1 cellular context compared by ENCODE assay signal in the genomic region with DNA sequence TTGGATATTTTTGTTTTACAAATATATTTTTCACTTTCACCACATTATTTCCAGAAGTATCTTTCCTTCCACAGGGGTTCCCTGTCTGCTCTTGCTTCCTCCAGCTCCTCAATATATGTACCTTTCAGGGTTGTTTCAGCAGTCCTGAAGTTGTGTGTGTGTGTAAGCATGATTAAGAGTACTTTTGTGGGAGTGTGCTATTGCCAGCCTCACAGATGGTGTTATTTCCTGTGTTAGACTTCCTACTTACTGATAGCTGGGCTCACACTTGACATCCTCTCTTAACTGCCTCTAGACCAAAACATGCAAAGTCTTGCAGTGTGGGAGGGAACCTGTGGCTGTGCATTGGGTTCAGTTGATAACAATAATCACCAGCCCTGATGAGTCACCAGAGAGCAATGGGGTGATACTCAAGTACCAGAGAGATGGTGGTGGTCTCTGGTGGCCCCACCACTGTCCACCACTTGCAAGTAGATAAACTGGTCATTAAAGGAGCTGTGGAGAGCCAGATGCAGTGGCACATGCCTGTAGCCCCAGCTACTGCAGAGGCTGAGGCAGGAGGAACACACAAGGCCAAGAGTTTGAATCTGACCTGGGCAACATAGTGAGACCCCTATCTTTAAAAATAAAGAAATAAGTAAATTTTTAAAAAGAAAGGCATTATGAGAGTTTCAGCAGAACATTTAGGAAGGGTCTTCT.
TF ChIP-seq lines count a peak whose summit lies in the region.

No MANE protein-coding gene starts in this region.

TF ChIP-seq in K562, 482 proteins besides CTCF, POLR2A, EP300 and RAD21 (continued from another document and continues in another):
- 0 out of 2 replicates have a peak, but pooled peaks have one; percentile 50 for TF ChIP-seq THRAP3 (IDR thresholded peaks at IDR 0.05; ENCODE audit: borderline replicate concordance)
- peak; percentile 52; the same call in 1 of the 2 replicates for TF ChIP-seq ZNF274 (IDR thresholded peaks at IDR 0.05; ENCODE audit: borderline replicate concordance, low read depth, low read length)
- no peak for TF ChIP-seq ZNF232 (CRISPR knock-in tag; IDR thresholded peaks at IDR 0.05)
- peak; percentile 94; the same call in 1 of the 2 replicates for TF ChIP-seq CC2D1A (IDR thresholded peaks at IDR 0.05)
- TF ChIP-seq, protein P1, sequence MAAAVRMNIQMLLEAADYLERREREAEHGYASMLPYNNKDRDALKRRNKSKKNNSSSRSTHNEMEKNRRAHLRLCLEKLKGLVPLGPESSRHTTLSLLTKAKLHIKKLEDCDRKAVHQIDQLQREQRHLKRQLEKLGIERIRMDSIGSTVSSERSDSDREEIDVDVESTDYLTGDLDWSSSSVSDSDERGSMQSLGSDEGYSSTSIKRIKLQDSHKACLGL (CRISPR knock-in tag; IDR thresholded peaks at IDR 0.05; ENCODE audit: borderline replicate concordance, poor library complexity, severe bottlenecking): no peak
- peak; percentile 56 for TF ChIP-seq GATA2 (CRISPR knock-in tag; IDR thresholded peaks at IDR 0.05)
- TF ChIP-seq ZNF695 (CRISPR knock-in tag; IDR thresholded peaks at IDR 0.05): no peak
- TF ChIP-seq TGIF2 (CRISPR knock-in tag; IDR thresholded peaks at IDR 0.05): no peak
- TF ChIP-seq ZNF77 (CRISPR knock-in tag; IDR thresholded peaks at IDR 0.05): no peak
- no peak for TF ChIP-seq ZNF263 (CRISPR knock-in tag; IDR thresholded peaks at IDR 0.05; ENCODE audit: borderline replicate concordance)
- no peak for TF ChIP-seq TARDBP (IDR thresholded peaks at IDR 0.05)
- peak in 1 of 2 experiments; percentile 63; a peak in 1 of 4 replicates for TF ChIP-seq NONO (IDR thresholded peaks at IDR 0.05; ENCODE audit: low read depth in 2 of 2, low read length in 1 of 2)
- TF ChIP-seq SMC3 (conservative IDR thresholded peaks at IDR 0.05; ENCODE audit: insufficient read depth, low read depth, low read length): no peak
- peak; percentile 94 for TF ChIP-seq NEUROD1 (IDR thresholded peaks at IDR 0.05; ENCODE audit: borderline replicate concordance, low read depth, low read length, partially characterized antibody)
- peak; percentile 57; the same call in 1 of the 2 replicates for TF ChIP-seq MEF2A (IDR thresholded peaks at IDR 0.05; ENCODE audit: control insufficient read depth, low read depth, low read length)
- TF ChIP-seq ZNF830 (CRISPR knock-in tag; IDR thresholded peaks at IDR 0.05): no peak
- no peak for TF ChIP-seq ZNF23 (CRISPR knock-in tag; IDR thresholded peaks at IDR 0.05)
- no peak for TF ChIP-seq CREBBP (IDR thresholded peaks at IDR 0.05; ENCODE audit: low read depth, low read length)
- TF ChIP-seq PML (IDR thresholded peaks at IDR 0.05; ENCODE audit: low read length): peak; percentile 95
- TF ChIP-seq, protein P2, sequence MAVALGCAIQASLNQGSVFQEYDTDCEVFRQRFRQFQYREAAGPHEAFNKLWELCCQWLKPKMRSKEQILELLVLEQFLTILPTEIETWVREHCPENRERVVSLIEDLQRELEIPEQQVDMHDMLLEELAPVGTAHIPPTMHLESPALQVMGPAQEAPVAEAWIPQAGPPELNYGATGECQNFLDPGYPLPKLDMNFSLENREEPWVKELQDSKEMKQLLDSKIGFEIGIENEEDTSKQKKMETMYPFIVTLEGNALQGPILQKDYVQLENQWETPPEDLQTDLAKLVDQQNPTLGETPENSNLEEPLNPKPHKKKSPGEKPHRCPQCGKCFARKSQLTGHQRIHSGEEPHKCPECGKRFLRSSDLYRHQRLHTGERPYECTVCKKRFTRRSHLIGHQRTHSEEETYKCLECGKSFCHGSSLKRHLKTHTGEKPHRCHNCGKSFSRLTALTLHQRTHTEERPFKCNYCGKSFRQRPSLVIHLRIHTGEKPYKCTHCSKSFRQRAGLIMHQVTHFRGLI (CRISPR knock-in tag; IDR thresholded peaks at IDR 0.05): peak; percentile 44; the same call in 1 of the 2 replicates
- TF ChIP-seq CBFA2T3 (IDR thresholded peaks at IDR 0.05): peak; percentile 99
- TF ChIP-seq, protein P3, sequence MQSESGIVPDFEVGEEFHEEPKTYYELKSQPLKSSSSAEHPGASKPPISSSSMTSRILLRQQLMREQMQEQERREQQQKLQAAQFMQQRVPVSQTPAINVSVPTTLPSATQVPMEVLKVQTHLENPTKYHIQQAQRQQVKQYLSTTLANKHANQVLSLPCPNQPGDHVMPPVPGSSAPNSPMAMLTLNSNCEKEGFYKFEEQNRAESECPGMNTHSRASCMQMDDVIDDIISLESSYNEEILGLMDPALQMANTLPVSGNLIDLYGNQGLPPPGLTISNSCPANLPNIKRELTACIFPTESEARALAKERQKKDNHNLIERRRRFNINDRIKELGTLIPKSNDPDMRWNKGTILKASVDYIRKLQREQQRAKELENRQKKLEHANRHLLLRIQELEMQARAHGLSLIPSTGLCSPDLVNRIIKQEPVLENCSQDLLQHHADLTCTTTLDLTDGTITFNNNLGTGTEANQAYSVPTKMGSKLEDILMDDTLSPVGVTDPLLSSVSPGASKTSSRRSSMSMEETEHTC (IDR thresholded peaks at IDR 0.05): peak; percentile 51; the same call in 1 of the 2 replicates
- peak; percentile 97 for TF ChIP-seq CBFA2T2 (conservative IDR thresholded peaks at IDR 0.05)
- TF ChIP-seq, protein P4, sequence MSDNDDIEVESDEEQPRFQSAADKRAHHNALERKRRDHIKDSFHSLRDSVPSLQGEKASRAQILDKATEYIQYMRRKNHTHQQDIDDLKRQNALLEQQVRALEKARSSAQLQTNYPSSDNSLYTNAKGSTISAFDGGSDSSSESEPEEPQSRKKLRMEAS (CRISPR knock-in tag; IDR thresholded peaks at IDR 0.05): no peak
- peak in 1 of 3 experiments; percentile 11 for TF ChIP-seq YY1 (IDR thresholded peaks at IDR 0.05; ENCODE audit: borderline replicate concordance in 1 of 3, control insufficient read depth in 1 of 3, extremely low read depth in 1 of 3, insufficient read depth in 3 of 3, insufficient read length in 1 of 3, insufficient replicate concordance in 2 of 3, low read depth in 1 of 3, low read length in 2 of 3)
- no peak for TF ChIP-seq U2AF2 (optimal IDR thresholded peaks at IDR 0.05; ENCODE audit: low read depth, low read length)
- TF ChIP-seq NFIX (CRISPR knock-in tag; IDR thresholded peaks at IDR 0.05; ENCODE audit: low read depth): no peak
- peak; percentile 76 for TF ChIP-seq EGR1 (conservative IDR thresholded peaks at IDR 0.05)
- TF ChIP-seq MCM5 (IDR thresholded peaks at IDR 0.05; ENCODE audit: low read depth): no peak
- TF ChIP-seq FOXK1 (CRISPR knock-in tag; IDR thresholded peaks at IDR 0.05; ENCODE audit: borderline replicate concordance): no peak
- TF ChIP-seq, protein P5, sequence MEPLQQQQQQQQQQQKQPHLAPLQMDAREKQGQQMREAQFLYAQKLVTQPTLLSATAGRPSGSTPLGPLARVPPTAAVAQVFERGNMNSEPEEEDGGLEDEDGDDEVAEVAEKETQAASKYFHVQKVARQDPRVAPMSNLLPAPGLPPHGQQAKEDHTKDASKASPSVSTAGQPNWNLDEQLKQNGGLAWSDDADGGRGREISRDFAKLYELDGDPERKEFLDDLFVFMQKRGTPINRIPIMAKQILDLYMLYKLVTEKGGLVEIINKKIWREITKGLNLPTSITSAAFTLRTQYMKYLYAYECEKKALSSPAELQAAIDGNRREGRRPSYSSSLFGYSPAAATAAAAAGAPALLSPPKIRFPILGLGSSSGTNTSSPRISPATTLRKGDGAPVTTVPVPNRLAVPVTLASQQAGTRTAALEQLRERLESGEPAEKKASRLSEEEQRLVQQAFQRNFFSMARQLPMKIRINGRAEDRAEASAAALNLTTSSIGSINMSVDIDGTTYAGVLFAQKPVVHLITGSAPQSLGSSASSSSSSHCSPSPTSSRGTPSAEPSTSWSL (CRISPR knock-in tag; IDR thresholded peaks at IDR 0.05; ENCODE audit: borderline replicate concordance): no peak
- TF ChIP-seq RBFOX2 (IDR thresholded peaks at IDR 0.05; ENCODE audit: low read depth, low read length): no peak
- TF ChIP-seq MCM3 (IDR thresholded peaks at IDR 0.05): no peak
- TF ChIP-seq ZKSCAN1 (IDR thresholded peaks at IDR 0.05; ENCODE audit: low read depth, low read length): peak; percentile 64
- no peak for TF ChIP-seq ESRRA (IDR thresholded peaks at IDR 0.05; ENCODE audit: borderline replicate concordance, low read depth)
- no peak for TF ChIP-seq MXI1 (IDR thresholded peaks at IDR 0.05; ENCODE audit: low read depth, low read length)
- peak; percentile 76 for TF ChIP-seq RBM25 (IDR thresholded peaks at IDR 0.05; ENCODE audit: low read depth, low read length, severe bottlenecking)
- no peak for TF ChIP-seq ZNF707 (CRISPR knock-in tag; conservative IDR thresholded peaks at IDR 0.05)
- no peak for TF ChIP-seq CSDE1 (IDR thresholded peaks at IDR 0.05)
- no peak for TF ChIP-seq MTF1 (CRISPR knock-in tag; IDR thresholded peaks at IDR 0.05; ENCODE audit: borderline replicate concordance)
- TF ChIP-seq XRCC4 (IDR thresholded peaks at IDR 0.05; ENCODE audit: extremely low read depth, insufficient read depth, insufficient read length): no peak
- no peak for TF ChIP-seq ZNF224 (CRISPR knock-in tag; IDR thresholded peaks at IDR 0.05)
- TF ChIP-seq SMARCB1 (IDR thresholded peaks at IDR 0.05; ENCODE audit: insufficient read length, low read depth): no peak
- TF ChIP-seq, protein P6, sequence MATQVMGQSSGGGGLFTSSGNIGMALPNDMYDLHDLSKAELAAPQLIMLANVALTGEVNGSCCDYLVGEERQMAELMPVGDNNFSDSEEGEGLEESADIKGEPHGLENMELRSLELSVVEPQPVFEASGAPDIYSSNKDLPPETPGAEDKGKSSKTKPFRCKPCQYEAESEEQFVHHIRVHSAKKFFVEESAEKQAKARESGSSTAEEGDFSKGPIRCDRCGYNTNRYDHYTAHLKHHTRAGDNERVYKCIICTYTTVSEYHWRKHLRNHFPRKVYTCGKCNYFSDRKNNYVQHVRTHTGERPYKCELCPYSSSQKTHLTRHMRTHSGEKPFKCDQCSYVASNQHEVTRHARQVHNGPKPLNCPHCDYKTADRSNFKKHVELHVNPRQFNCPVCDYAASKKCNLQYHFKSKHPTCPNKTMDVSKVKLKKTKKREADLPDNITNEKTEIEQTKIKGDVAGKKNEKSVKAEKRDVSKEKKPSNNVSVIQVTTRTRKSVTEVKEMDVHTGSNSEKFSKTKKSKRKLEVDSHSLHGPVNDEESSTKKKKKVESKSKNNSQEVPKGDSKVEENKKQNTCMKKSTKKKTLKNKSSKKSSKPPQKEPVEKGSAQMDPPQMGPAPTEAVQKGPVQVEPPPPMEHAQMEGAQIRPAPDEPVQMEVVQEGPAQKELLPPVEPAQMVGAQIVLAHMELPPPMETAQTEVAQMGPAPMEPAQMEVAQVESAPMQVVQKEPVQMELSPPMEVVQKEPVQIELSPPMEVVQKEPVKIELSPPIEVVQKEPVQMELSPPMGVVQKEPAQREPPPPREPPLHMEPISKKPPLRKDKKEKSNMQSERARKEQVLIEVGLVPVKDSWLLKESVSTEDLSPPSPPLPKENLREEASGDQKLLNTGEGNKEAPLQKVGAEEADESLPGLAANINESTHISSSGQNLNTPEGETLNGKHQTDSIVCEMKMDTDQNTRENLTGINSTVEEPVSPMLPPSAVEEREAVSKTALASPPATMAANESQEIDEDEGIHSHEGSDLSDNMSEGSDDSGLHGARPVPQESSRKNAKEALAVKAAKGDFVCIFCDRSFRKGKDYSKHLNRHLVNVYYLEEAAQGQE (CRISPR knock-in tag; IDR thresholded peaks at IDR 0.05; ENCODE audit: low read depth): 0 out of 2 replicates have a peak, but pooled peaks have one; percentile 20
- TF ChIP-seq POLR3A (IDR thresholded peaks at IDR 0.05; ENCODE audit: borderline replicate concordance, extremely low read depth, insufficient read depth, insufficient read length): no peak
- TF ChIP-seq ZNF436 (CRISPR knock-in tag; IDR thresholded peaks at IDR 0.05): no peak
- no peak for TF ChIP-seq KAT2B (IDR thresholded peaks at IDR 0.05; ENCODE audit: low read depth, low read length)
- peak; percentile 43; the same call in 1 of the 2 replicates for TF ChIP-seq ZNF165 (CRISPR knock-in tag; IDR thresholded peaks at IDR 0.05; ENCODE audit: borderline replicate concordance)
- TF ChIP-seq KAT7 (CRISPR knock-in tag; IDR thresholded peaks at IDR 0.05; ENCODE audit: borderline replicate concordance): no peak
- TF ChIP-seq KAT8 (IDR thresholded peaks at IDR 0.05; ENCODE audit: low read depth): no peak
- TF ChIP-seq, protein P7, sequence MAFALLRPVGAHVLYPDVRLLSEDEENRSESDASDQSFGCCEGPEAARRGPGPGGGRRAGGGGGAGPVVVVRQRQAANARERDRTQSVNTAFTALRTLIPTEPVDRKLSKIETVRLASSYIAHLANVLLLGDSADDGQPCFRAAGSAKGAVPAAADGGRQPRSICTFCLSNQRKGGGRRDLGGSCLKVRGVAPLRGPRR (CRISPR knock-in tag; IDR thresholded peaks at IDR 0.05): no peak
- TF ChIP-seq, protein P8, sequence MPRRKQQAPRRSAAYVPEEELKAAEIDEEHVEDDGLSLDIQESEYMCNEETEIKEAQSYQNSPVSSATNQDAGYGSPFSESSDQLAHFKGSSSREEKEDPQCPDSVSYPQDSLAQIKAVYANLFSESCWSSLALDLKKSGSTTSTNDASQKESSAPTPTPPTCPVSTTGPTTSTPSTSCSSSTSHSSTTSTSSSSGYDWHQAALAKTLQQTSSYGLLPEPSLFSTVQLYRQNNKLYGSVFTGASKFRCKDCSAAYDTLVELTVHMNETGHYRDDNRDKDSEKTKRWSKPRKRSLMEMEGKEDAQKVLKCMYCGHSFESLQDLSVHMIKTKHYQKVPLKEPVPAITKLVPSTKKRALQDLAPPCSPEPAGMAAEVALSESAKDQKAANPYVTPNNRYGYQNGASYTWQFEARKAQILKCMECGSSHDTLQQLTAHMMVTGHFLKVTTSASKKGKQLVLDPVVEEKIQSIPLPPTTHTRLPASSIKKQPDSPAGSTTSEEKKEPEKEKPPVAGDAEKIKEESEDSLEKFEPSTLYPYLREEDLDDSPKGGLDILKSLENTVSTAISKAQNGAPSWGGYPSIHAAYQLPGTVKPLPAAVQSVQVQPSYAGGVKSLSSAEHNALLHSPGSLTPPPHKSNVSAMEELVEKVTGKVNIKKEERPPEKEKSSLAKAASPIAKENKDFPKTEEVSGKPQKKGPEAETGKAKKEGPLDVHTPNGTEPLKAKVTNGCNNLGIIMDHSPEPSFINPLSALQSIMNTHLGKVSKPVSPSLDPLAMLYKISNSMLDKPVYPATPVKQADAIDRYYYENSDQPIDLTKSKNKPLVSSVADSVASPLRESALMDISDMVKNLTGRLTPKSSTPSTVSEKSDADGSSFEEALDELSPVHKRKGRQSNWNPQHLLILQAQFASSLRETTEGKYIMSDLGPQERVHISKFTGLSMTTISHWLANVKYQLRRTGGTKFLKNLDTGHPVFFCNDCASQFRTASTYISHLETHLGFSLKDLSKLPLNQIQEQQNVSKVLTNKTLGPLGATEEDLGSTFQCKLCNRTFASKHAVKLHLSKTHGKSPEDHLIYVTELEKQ (CRISPR knock-in tag; IDR thresholded peaks at IDR 0.05): no peak
- TF ChIP-seq FOSL1 (tag; conservative IDR thresholded peaks at IDR 0.05): peak; percentile 100
- peak; percentile 83; the same call in 1 of the 2 replicates for TF ChIP-seq OTX1 (CRISPR knock-in tag; IDR thresholded peaks at IDR 0.05)
- TF ChIP-seq SAP30 (IDR thresholded peaks at IDR 0.05; ENCODE audit: borderline replicate concordance, insufficient read depth, low read depth, low read length, poor library complexity, severe bottlenecking): no peak
- TF ChIP-seq SRSF7 (optimal IDR thresholded peaks at IDR 0.05; ENCODE audit: low read depth, low read length): no peak
- TF ChIP-seq ZNF175 (CRISPR knock-in tag; IDR thresholded peaks at IDR 0.05; ENCODE audit: low read depth): peak; percentile 94
